8 cellular contexts compared by ENCODE assay signal in the genomic region with DNA sequence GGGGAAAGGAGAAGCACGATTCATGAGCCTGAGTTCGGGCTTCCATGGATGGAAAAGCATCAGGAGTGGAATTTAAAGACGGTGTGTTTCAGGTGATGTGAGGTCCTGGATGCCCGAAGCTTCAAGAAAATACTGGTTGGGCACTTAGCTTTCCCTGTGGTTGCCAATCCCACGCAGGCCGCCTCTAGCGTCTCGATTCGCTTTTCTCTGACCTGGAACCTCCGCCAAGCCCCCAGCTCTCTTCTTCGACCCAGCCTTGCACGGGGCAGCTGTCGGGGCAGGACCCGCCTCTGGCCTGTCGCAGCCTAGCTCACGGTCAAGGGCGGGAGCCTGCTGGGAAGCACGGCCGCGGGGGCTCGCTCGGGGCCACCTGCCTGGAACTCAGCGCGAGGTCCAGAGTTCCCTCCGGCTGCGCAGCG. TPM values are rescaled to one million over a fixed set of nuclear protein-coding genes. Genes with fewer than 3 reads are reported as not detected.
DNase-seq lines count a peak whose midpoint lies in the region; ATAC-seq and TF ChIP-seq lines count a peak whose summit lies in the region.

No MANE protein-coding gene starts in this region.

- H2BK15ac ChIP-seq in IMR-90 (ENCODE audit: low read depth, low read length), result no peak overlapping the region

- no peak for TF ChIP-seq POLR2A in IMR-90 (IDR thresholded peaks at IDR 0.05; ENCODE audit: low read depth, low read length)

- no TSS peak for BruUV-seq in IMR-90 (replicated peaks; lab: Mats Ljungman, UMichigan)

- H2BK20ac ChIP-seq in IMR-90 (ENCODE audit: low read depth, low read length), result no peak overlapping the region

- TF ChIP-seq CTCF in AG04449 (IDR thresholded peaks at IDR 0.05; ENCODE audit: insufficient read depth, low read length, missing control alignments), result no peak
- TF ChIP-seq CTCF in IMR-90 (conservative IDR thresholded peaks at IDR 0.05; ENCODE audit: low read depth, low read length), result no peak
- no peak for TF ChIP-seq CTCF in natural killer cell (IDR thresholded peaks at IDR 0.05)

- dilution Hi-C loops in IMR-90 (cut with HindIII; ENCODE audit: low sequenced_read_pairs, unreplicated experiment), result no loop called here

- no peak overlapping the region for H2AK9ac ChIP-seq in IMR-90 (replicated peaks; ENCODE audit: low read depth, low read length, poor library complexity)

- no peaks in the 10 kb centered on the region for H3K4me1 ChIP-seq in IMR-90 (ENCODE audit: control insufficient read depth, insufficient read depth, low read length)
- peaks cover 7% of the 10 kb centered on the region for H3K4me1 ChIP-seq in effector memory CD4-positive, alpha-beta T cell (ENCODE audit: control insufficient read depth, insufficient read depth, low read length, poor library complexity, severe bottlenecking)

- H3K36me3 Mint-ChIP-seq in natural killer cell, result peaks cover 1% of the 10 kb centered on the region

- H3K9me3 ChIP-seq in IMR-90 (ENCODE audit: control insufficient read depth, insufficient read depth, low read length), result peaks cover 5% of the 10 kb centered on the region
- H3K9me3 ChIP-seq in effector memory CD4-positive, alpha-beta T cell (ENCODE audit: control insufficient read depth, low read length), result no peaks in the 10 kb centered on the region

- no peaks in the 10 kb centered on the region for H3K36me3 ChIP-seq in IMR-90 (ENCODE audit: control insufficient read depth, insufficient read depth, low read length)
- no peaks in the 10 kb centered on the region for H3K36me3 ChIP-seq in effector memory CD4-positive, alpha-beta T cell (ENCODE audit: control insufficient read depth, insufficient read depth, low read length)

- H3K14ac ChIP-seq in IMR-90 (replicated peaks; ENCODE audit: low read depth, low read length), result no peak overlapping the region

- no peaks in the 10 kb centered on the region for H3K9me1 ChIP-seq in IMR-90 (ENCODE audit: insufficient read depth, low read length)

- in situ Hi-C loops in IMR-90 (cut with MboI; ENCODE audit: low sequenced_read_pairs), result no loop called here

- ATAC-seq in IMR-90 (ENCODE audit: low read depth) (no peak), natural killer cell (no peak), HG03565 (IDR thresholded peaks at IDR 0.05; ENCODE audit: unreplicated experiment) (no peak), GM18511 (IDR thresholded peaks at IDR 0.05; ENCODE audit: unreplicated experiment) (no peak)

- CTCF ChIA-PET in AG04449 (lab: Yijun Ruan, JAX) (interaction anchor here (1.5 kb wide), 1 partner anchor 65 kb away, joined by 3 read pairs; no protein-coding TSS in a partner anchor), IMR-90 (lab: Yijun Ruan, JAX) (no interaction called here)

- H4K20me1 ChIP-seq in IMR-90 (ENCODE audit: insufficient read depth, low read length), result no peaks in the 10 kb centered on the region

- no peak overlapping the region for H2BK120ac ChIP-seq in IMR-90 (ENCODE audit: low read depth, low read length)

- POLR2A ChIA-PET in AG04449 (lab: Yijun Ruan, JAX) (no interaction called here), IMR-90 (lab: Charles Lee; ENCODE audit: unreplicated experiment) (no interaction called here)

- H3K56ac ChIP-seq in IMR-90 (ENCODE audit: extremely low read depth, insufficient read depth, low read length), result no peak overlapping the region

- H3K27me3 ChIP-seq in IMR-90 (ENCODE audit: control insufficient read depth, insufficient read depth, low read length), result peaks cover 31% of the 10 kb centered on the region
- peaks cover 5% of the 10 kb centered on the region for H3K27me3 ChIP-seq in effector memory CD4-positive, alpha-beta T cell (replicated peaks; ENCODE audit: control insufficient read depth, insufficient read depth, low read length, poor library complexity, severe bottlenecking)

- H3K4me3 ChIP-seq in AG04449 (ENCODE audit: low read depth, low read length), result peak overlapping the region; percentile 47
- peak overlapping the region; percentile 35; the same call in 1 of the 2 replicates for H3K4me3 ChIP-seq in IMR-90 (ENCODE audit: insufficient read depth, low read depth, low read length)
- H3K4me3 ChIP-seq in effector memory CD4-positive, alpha-beta T cell (ENCODE audit: insufficient read depth, low read depth, low read length, poor library complexity, severe bottlenecking), result peak overlapping the region; percentile 87

- peaks cover 22 to 32% of the 10 kb centered on the region in 2 donors for H3K27me3 Mint-ChIP-seq in natural killer cell (ENCODE audit: low read depth in 2 of 2)

- H4K5ac ChIP-seq in IMR-90 (ENCODE audit: low read depth, low read length), result no peak overlapping the region

- H4K91ac ChIP-seq in IMR-90 (ENCODE audit: insufficient read depth, low read depth, low read length), result no peak overlapping the region

- no peak overlapping the region for H3K18ac ChIP-seq in IMR-90 (ENCODE audit: low read depth, low read length)

- no peak overlapping the region for H2AK5ac ChIP-seq in IMR-90 (ENCODE audit: low read depth, low read length)

- H2BK5ac ChIP-seq in IMR-90 (ENCODE audit: low read depth, low read length, poor library complexity, severe bottlenecking), result no peak overlapping the region

- no peak overlapping the region for H3K23ac ChIP-seq in IMR-90 (ENCODE audit: low read depth, low read length)

- H3K27ac ChIP-seq in IMR-90 (ENCODE audit: insufficient read depth, low read length), result no peak overlapping the region
- H3K27ac ChIP-seq in effector memory CD4-positive, alpha-beta T cell (ENCODE audit: insufficient read depth, low read length, poor library complexity, severe bottlenecking), result no peak overlapping the region

- no peak overlapping the region for H4K8ac ChIP-seq in IMR-90 (ENCODE audit: low read depth in 2 of 2, low read length in 2 of 2)

- H3K4me3 Mint-ChIP-seq in natural killer cell, result peak overlapping the region; percentile 77

- no peak for DNase-seq in AG04449 (ENCODE audit: low read depth, low spot score)
- DNase-seq in IMR-90, result no peak
- no peak for DNase-seq in effector memory CD4-positive, alpha-beta T cell
- DNase-seq in natural killer cell, result no peak
- DNase-seq in NOMO-1 treated with DMSO at 0.1 percent for 48 hours (lab: John Stamatoyannopoulos, UW; ENCODE audit: unreplicated experiment), result no peak
- no peak for DNase-seq in HuH-7.5 (ENCODE audit: low spot score)

- H3K4me2 ChIP-seq in IMR-90 (ENCODE audit: low read depth, low read length), result peak overlapping the region; percentile 80; the same call in 1 of the 2 replicates

- WGBS in IMR-90 (ENCODE audit: extremely low coverage in 2 of 2, insufficient read length in 1 of 2), 2 experiments, result 3% methylated on average over 8 of the region's 27 CpGs; no CpG with 5 or more reads in 1 of the 2 experiments

- no peak overlapping the region for H3K4ac ChIP-seq in IMR-90 (ENCODE audit: low read depth, low read length)

- H3K4me1 Mint-ChIP-seq in natural killer cell, result peaks cover 12 to 19% of the 10 kb centered on the region in 2 donors

- no peak overlapping the region for H3K9ac ChIP-seq in IMR-90 (ENCODE audit: low read depth, low read length)

- no peaks in the 10 kb centered on the region for H3K79me1 ChIP-seq in IMR-90 (ENCODE audit: low read depth in 1 of 2, low read length in 2 of 2)

- intact Hi-C loops in IMR-90 (cut with micrococcal nuclease), result no loop called here
- intact Hi-C loops in natural killer cell (cut with micrococcal nuclease), result no loop called here

- H3K27ac Mint-ChIP-seq in natural killer cell, result peak overlapping the region in 1 of 2 donors; percentile 7

- peak overlapping the region; percentile 79 for H2AFZ ChIP-seq in IMR-90 (replicated peaks; ENCODE audit: low read length, poor library complexity)

- no peak for TF ChIP-seq RAD21 in IMR-90 (IDR thresholded peaks at IDR 0.05; ENCODE audit: low read length)

- H3K9me3 Mint-ChIP-seq in natural killer cell, result no peaks in the 10 kb centered on the region

TF ChIP-seq in IMR-90, 13 proteins besides CTCF, POLR2A, EP300 and RAD21:
- TF ChIP-seq, protein P1, sequence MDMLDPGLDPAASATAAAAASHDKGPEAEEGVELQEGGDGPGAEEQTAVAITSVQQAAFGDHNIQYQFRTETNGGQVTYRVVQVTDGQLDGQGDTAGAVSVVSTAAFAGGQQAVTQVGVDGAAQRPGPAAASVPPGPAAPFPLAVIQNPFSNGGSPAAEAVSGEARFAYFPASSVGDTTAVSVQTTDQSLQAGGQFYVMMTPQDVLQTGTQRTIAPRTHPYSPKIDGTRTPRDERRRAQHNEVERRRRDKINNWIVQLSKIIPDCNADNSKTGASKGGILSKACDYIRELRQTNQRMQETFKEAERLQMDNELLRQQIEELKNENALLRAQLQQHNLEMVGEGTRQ (IDR thresholded peaks at IDR 0.05; ENCODE audit: low read depth, low read length), result no peak
- TF ChIP-seq BHLHE40 (IDR thresholded peaks at IDR 0.05; ENCODE audit: low read depth, low read length), result peak; percentile 63; the same call in 1 of the 2 replicates
- no peak for TF ChIP-seq CHD1 (IDR thresholded peaks at IDR 0.05; ENCODE audit: low read depth, low read length)
- TF ChIP-seq CEBPB (IDR thresholded peaks at IDR 0.05; ENCODE audit: low read depth, low read length), result no peak

RNA-seq across cellular contexts. Expression of a gene that starts 0.3 kb away (rescaled TPM):
- under 0.01 TPM in 2 replicates for total RNA-seq in IMR-90 (2012; rRNA removed)
- 0.03 TPM in 1 of 2 replicates, not detected in the other for polyA plus RNA-seq in IMR-90 (2012; rRNA removed)
- polyA plus RNA-seq in IMR-90 (2012; cell fraction: cytosol; rRNA removed), result 0.01 TPM in 1 of 2 replicates, not detected in the other
- polyA plus RNA-seq in IMR-90 (2012; cell fraction: nucleus; rRNA removed; ENCODE audit: low replicate concordance), result 0.03 and 0.09 TPM in 2 replicates
- 10 to 100 TPM in 1 of 3 donors, 1 to 10 TPM in 2; 2.7 to 20.4 (median 6.3) TPM for total RNA-seq in natural killer cell

Comparison
In these comparisons a context has a peak if more than half of its experiments do, and no peak if none do; other contexts are left out.
1. H3K4me3 ChIP-seq: peak in every context shown above with its lines; median percentile 87 in effector memory CD4-positive, alpha-beta T cell; 47 in AG04449; 35 in IMR-90.